In the genomic region with DNA sequence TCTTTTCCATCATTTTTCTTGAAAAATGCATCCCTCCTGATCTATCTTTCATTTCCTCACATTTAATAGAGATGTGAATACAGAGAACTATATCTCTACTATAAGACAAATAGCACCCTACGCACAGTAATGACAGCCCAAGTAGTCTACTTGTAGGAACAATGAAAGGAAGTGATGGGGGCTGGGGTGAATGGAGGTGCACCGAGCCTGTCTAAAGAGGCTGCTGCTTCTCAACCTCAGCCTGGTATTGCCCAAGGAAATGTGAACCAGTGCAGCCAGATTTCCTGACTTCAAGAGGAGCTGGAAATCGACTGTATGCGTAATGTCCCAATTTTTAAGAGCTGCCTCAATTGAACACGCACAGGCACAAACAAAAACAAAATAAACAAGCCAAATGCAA, we compare ENCODE assay signal across 18 cellular contexts.
DNase-seq lines count a peak whose midpoint lies in the region; FAIRE-seq and TF ChIP-seq lines count a peak whose summit lies in the region.
"Had no signal": no experiment of that assay in that cellular context is flagged by ENCODE, and none has a peak within 500 bp of the region (broad histone marks: within the 10 kb centered on the region; RNA-seq: fewer than 3 reads in every experiment).

No MANE protein-coding gene starts in this region.

- peaks cover 10% of the 10 kb centered on the region for H3K9me3 Mint-ChIP-seq in nephron progenitor cell
- H3K9me3 Mint-ChIP-seq: activated naive CD4-positive, alpha-beta T cell treated with anti-CD3 and anti-CD28 coated beads for 36 hours; type B pancreatic cell had no signal

- peaks cover 14 to 20% (median 18%) of the 10 kb centered on the region in 10 experiments for H3K4me1 ChIP-seq in BLaER1 treated with 17β-estradiol and CSF1 and Interleukin-3, amounts not matched to agents 10 nM and 100 nM
- H3K4me1 ChIP-seq: Peyer's patch had no signal

- H3K27ac Mint-ChIP-seq in nephron progenitor cell = peak overlapping the region; percentile 16
- H3K27ac Mint-ChIP-seq: activated CD4-positive, alpha-beta T cell treated with anti-CD3 and anti-CD28 coated beads for 36 hours; activated naive CD4-positive, alpha-beta T cell treated with anti-CD3 and anti-CD28 coated beads for 36 hours; T-helper 17 cell had no signal

- TF ChIP-seq CTCF in bronchial epithelial cell (IDR thresholded peaks at IDR 0.05; ENCODE audit: insufficient read depth, low read length, severe bottlenecking) (no peak), nephron progenitor cell (IDR thresholded peaks at IDR 0.05) (no peak)

- peak overlapping the region; percentile 47 to 77 (median 62) for H3K4me2 ChIP-seq in BLaER1 treated with 17β-estradiol and CSF1 and Interleukin-3, amounts not matched to agents 10 nM and 100 nM

- H3K9ac ChIP-seq in BLaER1 treated with 17β-estradiol and CSF1 and Interleukin-3, amounts not matched to agents 10 nM and 100 nM = no peak overlapping the region

- FAIRE-seq in bronchial epithelial cell (lab: Jason Lieb, UNC) = no peak

- peaks cover 0 to 9% (median 5%) of the 10 kb centered on the region in 11 experiments; a peak in 6 of 22 replicates for H3K9me3 ChIP-seq in BLaER1 treated with 17β-estradiol and CSF1 and Interleukin-3, amounts not matched to agents 10 nM and 100 nM (replicated peaks in 1 of 11)
- H3K9me3 ChIP-seq: Peyer's patch had no signal

- H3K4me3 ChIP-seq in BLaER1 treated with 17β-estradiol and CSF1 and Interleukin-3, amounts not matched to agents 10 nM and 100 nM = no peak overlapping the region
- H3K4me3 ChIP-seq in bronchial epithelial cell (ENCODE audit: low read depth, low read length) = no peak overlapping the region
- H3K4me3 ChIP-seq: cardiac muscle cell, Peyer's patch had no signal

- H3K36me3 Mint-ChIP-seq in nephron progenitor cell (ENCODE audit: low read depth) = no peaks in the 10 kb centered on the region
- H3K36me3 Mint-ChIP-seq: type B pancreatic cell had no signal

- H3K4me3 Mint-ChIP-seq in nephron progenitor cell = no peak overlapping the region
- H3K4me3 Mint-ChIP-seq: activated CD4-positive, alpha-beta T cell treated with anti-CD3 and anti-CD28 coated beads for 36 hours; activated naive CD4-positive, alpha-beta T cell treated with anti-CD3 and anti-CD28 coated beads for 36 hours; neural crest cell; T-helper 17 cell had no signal

- peaks cover 12 to 44% (median 35%) of the 10 kb centered on the region in 11 experiments; a peak in 20 of 22 replicates for H3K27me3 ChIP-seq in BLaER1 treated with 17β-estradiol and CSF1 and Interleukin-3, amounts not matched to agents 10 nM and 100 nM
- no peaks in the 10 kb centered on the region for H3K27me3 ChIP-seq in bronchial epithelial cell (ENCODE audit: control insufficient read depth, insufficient read depth, low read length)
- H3K27me3 ChIP-seq: cardiac muscle cell, Peyer's patch had no signal

- peaks cover 0 to 8% (median 0%) of the 10 kb centered on the region in 11 experiments; a peak in 3 of 22 replicates for H4K20me1 ChIP-seq in BLaER1 treated with 17β-estradiol and CSF1 and Interleukin-3, amounts not matched to agents 10 nM and 100 nM

- no peaks in the 10 kb centered on the region for H3K27me3 Mint-ChIP-seq in nephron progenitor cell (ENCODE audit: low read depth, poor library complexity)

- no peak overlapping the region for H3K27ac ChIP-seq in BLaER1 treated with 17β-estradiol and CSF1 and Interleukin-3, amounts not matched to agents 10 nM and 100 nM
- H3K27ac ChIP-seq: cardiac muscle cell, Peyer's patch had no signal

- H3K36me3 ChIP-seq in BLaER1 treated with 17β-estradiol and CSF1 and Interleukin-3, amounts not matched to agents 10 nM and 100 nM = no peaks in the 10 kb centered on the region
- H3K36me3 ChIP-seq in bronchial epithelial cell (ENCODE audit: control insufficient read depth, insufficient read depth, low read length) = no peaks in the 10 kb centered on the region
- H3K36me3 ChIP-seq: cardiac muscle cell, Peyer's patch had no signal

- DNase-seq in NCI-H2227 treated with DMSO at 0.1 percent for 48 hours (lab: John Stamatoyannopoulos, UW) (peak; percentile 22), bronchial epithelial cell (ENCODE audit: low read depth) (peak; percentile 3), nephron progenitor cell (no peak), GM19238 (ENCODE audit: insufficient read length, low spot score) (no peak), SIG-M5 (lab: John Stamatoyannopoulos, UW) (no peak), activated T-cell treated with anti-CD3 and anti-CD28 coated beads for 4 hours (no peak)
- no peak for DNase-seq in activated CD8-positive, alpha-beta memory T cell treated with anti-CD3 and anti-CD28 coated beads, Interleukin-2, amount 50 U/mL, for 4 hours
- DNase-seq: NCI-H1436; NCI-H510A treated with DMSO at 0.1 percent for 48 hours; NK-92 treated with Interleukin-12 subunit alpha and Interleukin-12 subunit beta, amount 100 ng/mL, for 24 hours; Peyer's patch; T-helper 17 cell had no signal

- peaks cover 57% of the 10 kb centered on the region for H3K4me1 Mint-ChIP-seq in nephron progenitor cell

Comparison
In these comparisons a context has a peak if more than half of its experiments do, and no peak if none do; other contexts are left out.
1. DNase-seq: peak in NCI-H2227 treated with DMSO at 0.1 percent for 48 hours (single experiment) and bronchial epithelial cell (single experiment); none in nephron progenitor cell (single experiment), GM19238 (single experiment), SIG-M5 (single experiment), activated T-cell treated with anti-CD3 and anti-CD28 coated beads for 4 hours (single experiment) and activated CD8-positive, alpha-beta memory T cell treated with anti-CD3 and anti-CD28 coated beads, Interleukin-2, amount 50 U/mL, for 4 hours (single experiment).